16 cellular contexts compared by ENCODE assay signal in the genomic region with DNA sequence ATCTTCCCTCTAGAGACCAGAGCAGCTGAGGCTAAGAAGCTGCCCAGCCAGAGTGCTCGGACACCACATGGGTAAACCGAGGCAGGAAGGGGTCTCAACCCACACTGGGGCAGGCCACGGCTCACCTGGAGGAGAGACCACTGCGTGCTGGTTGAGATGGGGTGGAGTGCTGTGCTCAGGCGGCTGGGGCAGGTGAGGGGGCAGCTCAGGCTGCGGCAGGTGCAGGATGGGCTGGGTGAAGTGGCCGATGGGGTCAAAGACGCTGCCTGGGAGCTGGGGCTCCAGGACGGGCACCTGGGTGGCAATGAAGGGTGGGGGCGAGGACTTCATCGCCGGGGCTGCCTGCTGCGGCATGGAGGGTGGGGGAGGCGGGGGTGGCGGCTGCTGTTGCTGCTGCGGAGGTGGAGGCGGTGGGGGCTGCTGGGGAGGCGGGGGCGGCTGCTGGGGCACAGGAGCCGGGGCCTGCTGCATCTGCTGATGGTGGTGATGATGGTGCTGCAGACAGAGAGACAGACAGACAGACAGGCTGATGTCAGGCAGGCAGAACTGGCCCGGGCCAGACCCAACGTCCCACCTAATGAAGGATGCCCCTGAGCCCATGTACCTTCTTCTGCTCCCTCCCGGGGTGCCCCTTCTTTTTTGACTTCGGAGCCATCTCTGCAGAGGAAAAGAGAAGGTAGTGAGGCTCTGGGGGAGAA. TPM values are rescaled to one million over a fixed set of nuclear protein-coding genes. Genes with fewer than 3 reads are reported as not detected.
DNase-seq lines count a peak whose midpoint lies in the region; ATAC-seq and TF ChIP-seq lines count a peak whose summit lies in the region.
"Had no signal": no experiment of that assay in that cellular context is flagged by ENCODE, and none has a peak within 500 bp of the region (broad histone marks: within the 10 kb centered on the region; RNA-seq: fewer than 3 reads in every experiment).

No MANE protein-coding gene starts in this region.

- peak overlapping the region; percentile 20 to 81 for H3K27ac Mint-ChIP-seq in activated naive CD4-positive, alpha-beta T cell treated with anti-CD3 and anti-CD28 coated beads, Interleukin-2, amount 50 U/mL, for 72 hours

- H3K36me3 ChIP-seq in osteoblast (ENCODE audit: insufficient read depth, low read length) (peaks cover 69% of the 10 kb centered on the region), vagina (peaks cover 0 to 63% of the 10 kb centered on the region in 2 donors)

- intact Hi-C loops in vagina (cut with DNase I) = no loop called here

- H4K20me1 ChIP-seq in osteoblast (ENCODE audit: insufficient read depth, low read length) = peaks cover 27% of the 10 kb centered on the region

- H3K79me2 ChIP-seq in osteoblast (ENCODE audit: insufficient read depth, low read length) = peaks cover 60% of the 10 kb centered on the region

- H3K9me3 Mint-ChIP-seq in activated naive CD4-positive, alpha-beta T cell treated with anti-CD3 and anti-CD28 coated beads, Interleukin-2, amount 50 U/mL, for 72 hours = no peaks in the 10 kb centered on the region

- H3K4me3 ChIP-seq in coronary artery (no peak overlapping the region), osteoblast (ENCODE audit: insufficient read depth, low read length) (no peak overlapping the region), vagina (no peak overlapping the region)

- ATAC-seq in activated naive CD4-positive, alpha-beta T cell treated with anti-CD3 and anti-CD28 coated beads, Interleukin-2, amount 50 U/mL, for 72 hours = no peak
- ATAC-seq in HG03280 (IDR thresholded peaks at IDR 0.05; ENCODE audit: unreplicated experiment) = no peak
- ATAC-seq: HepG2 had no signal

- TF ChIP-seq POLR2A in vagina (IDR thresholded peaks at IDR 0.05) = no peak

- H3K27me3 ChIP-seq in osteoblast (ENCODE audit: insufficient read depth, low read length) (no peaks in the 10 kb centered on the region), vagina (no peaks in the 10 kb centered on the region)

- H3K4me2 ChIP-seq in osteoblast (ENCODE audit: insufficient read depth, low read length) = no peak overlapping the region

- TF ChIP-seq CTCF in coronary artery (IDR thresholded peaks at IDR 0.05) = no peak
- TF ChIP-seq CTCF in osteoblast (IDR thresholded peaks at IDR 0.05; ENCODE audit: extremely low read depth, low read depth, low read length) = no peak
- TF ChIP-seq CTCF in vagina (IDR thresholded peaks at IDR 0.05) = no peak

- H3K36me3 Mint-ChIP-seq in activated naive CD4-positive, alpha-beta T cell treated with anti-CD3 and anti-CD28 coated beads, Interleukin-2, amount 50 U/mL, for 72 hours = peaks cover 11 to 18% of the 10 kb centered on the region in 2 donors

- peaks cover 24% of the 10 kb centered on the region for H3K4me1 ChIP-seq in osteoblast (ENCODE audit: insufficient read depth, low read length)
- H3K4me1 ChIP-seq in vagina = peaks cover 44% of the 10 kb centered on the region

- H3K27ac ChIP-seq in coronary artery (peak overlapping the region; percentile 99), osteoblast (ENCODE audit: low read depth, low read length) (peak overlapping the region; percentile 4), vagina (peak overlapping the region; percentile 37)

- H3K9me3 ChIP-seq in osteoblast (ENCODE audit: low read depth, low read length) = no peaks in the 10 kb centered on the region
- no peaks in the 10 kb centered on the region for H3K9me3 ChIP-seq in vagina

- H2AFZ ChIP-seq in osteoblast (ENCODE audit: low read length) = no peak overlapping the region

- no peak for DNase-seq in activated naive CD4-positive, alpha-beta T cell treated with anti-CD3 and anti-CD28 coated beads, Interleukin-2, amount 50 U/mL, for 72 hours (ENCODE audit: low spot score in 2 of 2)
- no peak for DNase-seq in activated naive CD4-positive, alpha-beta T cell (lab: John Stamatoyannopoulos, UW)
- DNase-seq in coronary artery (ENCODE audit: low spot score) = no peak
- DNase-seq in osteoblast (ENCODE audit: insufficient read length, low spot score, missing footprints) = peak; percentile 83
- no peak for DNase-seq in vagina (ENCODE audit: extremely low spot score in 2 of 2)
- DNase-seq in NCI-H345 treated with DMSO at 0.1 percent for 48 hours (lab: John Stamatoyannopoulos, UW; ENCODE audit: unreplicated experiment) = no peak
- no peak for DNase-seq in NOMO-1 treated with DMSO at 0.1 percent for 48 hours (lab: John Stamatoyannopoulos, UW; ENCODE audit: unreplicated experiment)
- DNase-seq: 8988T, C1 segment of cervical spinal cord, Karpas-422, MM.1S, NCI-H1105 treated with DMSO at 0.1 percent for 48 hours, NCI-H187, NCI-H774 had no signal

RNA-seq across cellular contexts. Expression of a gene that starts 12.0 kb away (rescaled TPM):
- total RNA-seq in activated naive CD4-positive, alpha-beta T cell treated with anti-CD3 and anti-CD28 coated beads, Interleukin-2, amount 50 U/mL, for 72 hours = under 1 TPM in 1 of 2 donors, not detected in 1; 0.27 TPM
- total RNA-seq in osteoblast (0.29 TPM in 1 of 2 replicates, not detected in the other), vagina (14.0 TPM)

RNA-seq across cellular contexts. Expression of a gene that starts 43.5 kb away (rescaled TPM):
- under 1 TPM in 1 of 2 donors, not detected in 1; 0.07 TPM for total RNA-seq in activated naive CD4-positive, alpha-beta T cell treated with anti-CD3 and anti-CD28 coated beads, Interleukin-2, amount 50 U/mL, for 72 hours
- 49.8 and 51.8 TPM in 2 replicates for total RNA-seq in osteoblast
- total RNA-seq in vagina = 76.6 TPM

Comparison
In these comparisons a context has a peak if more than half of its experiments do, and no peak if none do; other contexts are left out.
1. H3K27ac ChIP-seq: peak in every context shown above with its lines; median percentile 99 in coronary artery; 37 in vagina; 4 in osteoblast.
2. RNA of a gene that starts 12.0 kb away (total RNA-seq): 14.0 TPM in vagina (single experiment); 0.27 TPM in activated naive CD4-positive, alpha-beta T cell treated with anti-CD3 and anti-CD28 coated beads, Interleukin-2, amount 50 U/mL, for 72 hours and 0.29 TPM in osteoblast; every median in the first group is over 10 times any median in the second.
3. RNA of a gene that starts 43.5 kb away (total RNA-seq): 76.6 TPM in vagina (single experiment) and 49.8 to 51.8 TPM in osteoblast; 0.07 TPM in activated naive CD4-positive, alpha-beta T cell treated with anti-CD3 and anti-CD28 coated beads, Interleukin-2, amount 50 U/mL, for 72 hours; every median in the first group is over 10 times any median in the second.